Comparison of ENCODE assay signal across 8 cellular contexts in genomic region chr9:87725356-87725899, GRCh38. TPM values are rescaled to one million over a fixed set of nuclear protein-coding genes. Genes with fewer than 3 reads are reported as not detected.
A peak's percentile ranks its signal among the peaks of the same experiment; 100 is the strongest.
DNase-seq lines count a peak whose midpoint lies in the region; ATAC-seq and TF ChIP-seq lines count a peak whose summit lies in the region.

No MANE protein-coding gene starts in this region.

- peak overlapping the region; percentile 56 to 72 for H3K4me3 ChIP-seq in left lung

- H3K4me1 ChIP-seq in left lung: peaks cover 6 to 33% of the 10 kb centered on the region in 2 donors

- peak overlapping the region; percentile 91 for H3K27ac ChIP-seq in left lung

- peaks cover 29% of the 10 kb centered on the region for H3K4me1 Mint-ChIP-seq in activated CD4-positive, alpha-beta T cell treated with anti-CD3 and anti-CD28 coated beads, Interleukin-2, amount 10 ng/mL, durations not matched to agents 7 days and 5 days

- intact Hi-C loops in left lung (cut with DNase I): no loop called here

- H3K27me3 Mint-ChIP-seq in activated CD4-positive, alpha-beta T cell treated with anti-CD3 and anti-CD28 coated beads, Interleukin-2, amount 10 ng/mL, durations not matched to agents 7 days and 5 days: peaks cover 26% of the 10 kb centered on the region

- H3K27me3 ChIP-seq in left lung: peaks cover 0 to 21% of the 10 kb centered on the region in 2 donors

- no peaks in the 10 kb centered on the region for H3K9me3 ChIP-seq in left lung

- ATAC-seq in left lung (peak; percentile 2), HG03432 (IDR thresholded peaks at IDR 0.05; ENCODE audit: unreplicated experiment) (no peak)

- POLR2A ChIA-PET in activated CD4-positive, alpha-beta T cell treated with anti-CD3 and anti-CD28 coated beads, Interleukin-2, amount 10 ng/mL, durations not matched to agents 7 days and 5 days (lab: Charles Lee): no interaction called here

- H3K36me3 Mint-ChIP-seq in activated CD4-positive, alpha-beta T cell treated with anti-CD3 and anti-CD28 coated beads, Interleukin-2, amount 10 ng/mL, durations not matched to agents 7 days and 5 days (ENCODE audit: low read depth): peaks cover 11% of the 10 kb centered on the region

- TF ChIP-seq CTCF in left lung (IDR thresholded peaks at IDR 0.05): no peak

- H3K27ac Mint-ChIP-seq in activated CD4-positive, alpha-beta T cell treated with anti-CD3 and anti-CD28 coated beads, Interleukin-2, amount 10 ng/mL, durations not matched to agents 7 days and 5 days: peak overlapping the region; percentile 85

- peak overlapping the region; percentile 84 for H3K4me3 Mint-ChIP-seq in activated CD4-positive, alpha-beta T cell treated with anti-CD3 and anti-CD28 coated beads, Interleukin-2, amount 10 ng/mL, durations not matched to agents 7 days and 5 days

- peaks cover 0 to 30% of the 10 kb centered on the region in 2 donors for H3K36me3 ChIP-seq in left lung

- no peaks in the 10 kb centered on the region for H3K9me3 Mint-ChIP-seq in activated CD4-positive, alpha-beta T cell treated with anti-CD3 and anti-CD28 coated beads, Interleukin-2, amount 10 ng/mL, durations not matched to agents 7 days and 5 days

- CTCF ChIA-PET in activated CD4-positive, alpha-beta T cell treated with anti-CD3 and anti-CD28 coated beads, Interleukin-2, amount 10 ng/mL, durations not matched to agents 7 days and 5 days (lab: Charles Lee): no interaction called here

- no peak for DNase-seq in activated CD4-positive, alpha-beta T cell treated with anti-CD3 and anti-CD28 coated beads, Interleukin-2, amount 10 ng/mL, durations not matched to agents 7 days and 5 days
- DNase-seq in activated CD4-positive, alpha-beta T cell treated with anti-CD3 and anti-CD28 coated beads, Interleukin-2, amount 50 U/mL, for 48 hours: no peak
- peak; percentile 69 for DNase-seq in cerebellar cortex (ENCODE audit: low spot score)
- no peak for DNase-seq in left lung
- DNase-seq in superior temporal gyrus (ENCODE audit: extremely low spot score): peak; percentile 82
- no peak for DNase-seq in T-helper 9 cell
- no peak for DNase-seq in germinal center (ENCODE audit: low spot score)

RNA-seq across cellular contexts. Expression of gene CTSL, which starts 0.5 kb away (rescaled TPM):
- total RNA-seq in activated CD4-positive, alpha-beta T cell treated with anti-CD3 and anti-CD28 coated beads, Interleukin-2, amount 10 ng/mL, durations not matched to agents 7 days and 5 days: 10 to 100 TPM; 10.1 to 10.2 TPM
- total RNA-seq in left lung: 100 to 1,000 TPM; 180 to 565 TPM

Comparison
In these comparisons a context has a peak if more than half of its experiments do, and no peak if none do; other contexts are left out.
1. DNase-seq: peak in cerebellar cortex (single experiment) and superior temporal gyrus (single experiment); none in activated CD4-positive, alpha-beta T cell treated with anti-CD3 and anti-CD28 coated beads, Interleukin-2, amount 10 ng/mL, durations not matched to agents 7 days and 5 days (single experiment), activated CD4-positive, alpha-beta T cell treated with anti-CD3 and anti-CD28 coated beads, Interleukin-2, amount 50 U/mL, for 48 hours (0 of 2), left lung (0 of 2), T-helper 9 cell (single experiment) and germinal center (single experiment).
2. RNA of gene CTSL, which starts 0.5 kb away (total RNA-seq): 180 to 565 TPM in left lung; 10.1 to 10.2 TPM in activated CD4-positive, alpha-beta T cell treated with anti-CD3 and anti-CD28 coated beads, Interleukin-2, amount 10 ng/mL, durations not matched to agents 7 days and 5 days; every median in the first group is over 10 times any median in the second.